In genomic region chr9:120152295-120152694, GRCh38 we compare ENCODE assay signal across 13 cellular contexts.
DNase-seq lines count a peak whose midpoint lies in the region; ATAC-seq and TF ChIP-seq lines count a peak whose summit lies in the region.
"Had no signal": no experiment of that assay in that cellular context is flagged by ENCODE, and none has a peak within 500 bp of the region (broad histone marks: within the 10 kb centered on the region; RNA-seq: fewer than 3 reads in every experiment).

No MANE protein-coding gene starts in this region.

- DNase-seq in LNCaP clone FGC (ENCODE audit: low read depth) (peak; percentile 50), NCI-H748 treated with DMSO at 0.1 percent for 48 hours (lab: John Stamatoyannopoulos, UW) (peak; percentile 57), heart left ventricle (peak in 3 of 5 donors; percentile 11 to 38 (median 25)), sciatic nerve (ENCODE audit: low spot score) (no peak), smooth muscle cell (lab: John Stamatoyannopoulos, UW; ENCODE audit: unreplicated experiment) (no peak)
- no peak for DNase-seq in activated CD8-positive, alpha-beta T cell treated with anti-CD3 and anti-CD28 coated beads for 36 hours
- no peak for DNase-seq in stimulated activated naive CD8-positive, alpha-beta T cell treated with anti-CD3 and anti-CD28 coated beads, Interleukin-15, Interleukin-2, amounts not matched to agents 100 U/mL and 50 U/mL, for 24 hours
- DNase-seq: activated CD4-positive, alpha-beta T cell treated with anti-CD3 and anti-CD28 coated beads, Interleukin-2, amount 50 U/mL, for 48 hours; activated effector memory CD4-positive, alpha-beta T cell treated with anti-CD3 and anti-CD28 coated beads, Interleukin-2, amount 50 U/mL, for 16 hours; CD8-positive, alpha-beta memory T cell; MG63; T-cell had no signal

- H3K79me2 ChIP-seq in smooth muscle cell (ENCODE audit: low read depth) = no peaks in the 10 kb centered on the region

- H3F3A ChIP-seq in smooth muscle cell (ENCODE audit: low read depth) = no peaks in the 10 kb centered on the region

- TF ChIP-seq CTCF in LNCaP clone FGC (IDR thresholded peaks at IDR 0.05; ENCODE audit: control insufficient read depth, extremely low read depth, insufficient read depth) (no peak), heart left ventricle (IDR thresholded peaks at IDR 0.05) (no peak), smooth muscle cell (IDR thresholded peaks at IDR 0.05; ENCODE audit: borderline replicate concordance, insufficient read depth, poor library complexity, severe bottlenecking) (no peak)
- TF ChIP-seq CTCF in activated CD8-positive, alpha-beta T cell treated with anti-CD3 and anti-CD28 coated beads for 36 hours (IDR thresholded peaks at IDR 0.05) = no peak

- H3K9ac ChIP-seq in smooth muscle cell (ENCODE audit: low read depth) = no peak overlapping the region

- no peak for TF ChIP-seq POLR2A in heart left ventricle (IDR thresholded peaks at IDR 0.05)

- H3K27me3 ChIP-seq in heart left ventricle = peaks cover 0 to 7% (median 0%) of the 10 kb centered on the region in 9 donors
- H3K27me3 ChIP-seq in smooth muscle cell (ENCODE audit: low read depth) = no peaks in the 10 kb centered on the region
- H3K27me3 ChIP-seq: MG63 had no signal

- H3K4me3 ChIP-seq in LNCaP clone FGC (ENCODE audit: low read depth, low read length) = no peak overlapping the region
- no peak overlapping the region for H3K4me3 ChIP-seq in heart left ventricle
- H3K4me3 ChIP-seq in smooth muscle cell = no peak overlapping the region
- H3K4me3 ChIP-seq: MG63 had no signal

- H3K4me2 ChIP-seq in smooth muscle cell = no peak overlapping the region

- H3K27ac Mint-ChIP-seq in activated CD8-positive, alpha-beta T cell treated with anti-CD3 and anti-CD28 coated beads for 36 hours = no peak overlapping the region
- H3K27ac Mint-ChIP-seq: T-cell had no signal

- CTCF ChIA-PET in activated CD8-positive, alpha-beta T cell treated with anti-CD3 and anti-CD28 coated beads for 36 hours (lab: Charles Lee) = no interaction called here

- H3K9me3 ChIP-seq in heart left ventricle (no peaks in the 10 kb centered on the region), smooth muscle cell (replicated peaks; ENCODE audit: low read depth) (no peaks in the 10 kb centered on the region)
- H3K9me3 ChIP-seq: MG63 had no signal

- no peaks in the 10 kb centered on the region for H3K36me3 Mint-ChIP-seq in activated CD8-positive, alpha-beta T cell treated with anti-CD3 and anti-CD28 coated beads for 36 hours (ENCODE audit: low read depth)
- H3K36me3 Mint-ChIP-seq: CD8-positive, alpha-beta memory T cell; T-cell had no signal

- peaks cover 0 to 4% (median 0%) of the 10 kb centered on the region in 12 donors for H3K4me1 ChIP-seq in heart left ventricle
- H3K4me1 ChIP-seq in smooth muscle cell (ENCODE audit: low read depth) = peaks cover 19% of the 10 kb centered on the region

- no peaks in the 10 kb centered on the region for H3K36me3 ChIP-seq in heart left ventricle
- no peaks in the 10 kb centered on the region for H3K36me3 ChIP-seq in smooth muscle cell (ENCODE audit: low read depth)
- H3K36me3 ChIP-seq: MG63 had no signal

- H3K9me3 Mint-ChIP-seq in activated CD8-positive, alpha-beta T cell treated with anti-CD3 and anti-CD28 coated beads for 36 hours = no peaks in the 10 kb centered on the region

- no peaks in the 10 kb centered on the region for H3K4me1 Mint-ChIP-seq in activated CD8-positive, alpha-beta T cell treated with anti-CD3 and anti-CD28 coated beads for 36 hours (ENCODE audit: low read depth)
- H3K4me1 Mint-ChIP-seq: CD8-positive, alpha-beta memory T cell; T-cell had no signal

- no peaks in the 10 kb centered on the region for H4K20me1 ChIP-seq in smooth muscle cell (ENCODE audit: low read depth)

- POLR2A ChIA-PET in activated CD8-positive, alpha-beta T cell treated with anti-CD3 and anti-CD28 coated beads for 36 hours (lab: Charles Lee) = no interaction called here

- no peak overlapping the region for H3K4me3 Mint-ChIP-seq in activated CD8-positive, alpha-beta T cell treated with anti-CD3 and anti-CD28 coated beads for 36 hours
- H3K4me3 Mint-ChIP-seq: CD8-positive, alpha-beta memory T cell; T-cell had no signal

- H3K27ac ChIP-seq in heart left ventricle = no peak overlapping the region
- no peak overlapping the region for H3K27ac ChIP-seq in smooth muscle cell (ENCODE audit: low read depth)
- H3K27ac ChIP-seq: epithelial cell of prostate had no signal

- 43 to 59% (median 45%) methylated on average over 3 to 4 of the region's 4 CpGs for WGBS in heart left ventricle, 4 donors
- WGBS in smooth muscle cell (ENCODE audit: low lambda C conversion rate) = 72% methylated on average over 4 of the region's 4 CpGs

- intact Hi-C loops in heart left ventricle (cut with DNase I) = loop anchor here in 1 of 10 donors (10.0 kb wide), 1 partner anchor 63 kb away; no protein-coding TSS in a partner anchor
- intact Hi-C loops in sciatic nerve (cut with DNase I) = no loop called here
- intact Hi-C loops in activated CD8-positive, alpha-beta T cell treated with anti-CD3 and anti-CD28 coated beads for 36 hours (cut with micrococcal nuclease) = no loop called here

- no peak overlapping the region for H2AFZ ChIP-seq in smooth muscle cell (ENCODE audit: low read depth)

- no peaks in the 10 kb centered on the region for H3K27me3 Mint-ChIP-seq in activated CD8-positive, alpha-beta T cell treated with anti-CD3 and anti-CD28 coated beads for 36 hours

- ATAC-seq in heart left ventricle (peak in 3 of 4 donors; percentile 39 to 59 (median 48)), sciatic nerve (peak; percentile 61)
- no peak for ATAC-seq in activated CD8-positive, alpha-beta T cell treated with anti-CD3 and anti-CD28 coated beads for 36 hours
- no peak for ATAC-seq in stimulated activated naive CD8-positive, alpha-beta T cell treated with anti-CD3 and anti-CD28 coated beads, Interleukin-15, Interleukin-2, amounts not matched to agents 100 U/mL and 50 U/mL, for 24 hours
- ATAC-seq: T-cell had no signal

Comparison
In these comparisons a context has a peak if more than half of its experiments do, and no peak if none do; other contexts are left out.
1. DNase-seq: peak in LNCaP clone FGC (single experiment), NCI-H748 treated with DMSO at 0.1 percent for 48 hours (single experiment) and heart left ventricle (3 of 5); none in sciatic nerve (single experiment), activated CD8-positive, alpha-beta T cell treated with anti-CD3 and anti-CD28 coated beads for 36 hours (single experiment), smooth muscle cell (single experiment) and stimulated activated naive CD8-positive, alpha-beta T cell treated with anti-CD3 and anti-CD28 coated beads, Interleukin-15, Interleukin-2, amounts not matched to agents 100 U/mL and 50 U/mL, for 24 hours (single experiment).
2. ATAC-seq: peak in heart left ventricle (3 of 4) and sciatic nerve (single experiment); none in activated CD8-positive, alpha-beta T cell treated with anti-CD3 and anti-CD28 coated beads for 36 hours (single experiment) and stimulated activated naive CD8-positive, alpha-beta T cell treated with anti-CD3 and anti-CD28 coated beads, Interleukin-15, Interleukin-2, amounts not matched to agents 100 U/mL and 50 U/mL, for 24 hours (single experiment).